Comparison of ENCODE assay signal across 36 cellular contexts in genomic region chr18:76736309-76736708, GRCh38.
"Had no signal": no experiment of that assay in that cellular context is flagged by ENCODE, and none has a peak within 500 bp of the region (broad histone marks: within the 10 kb centered on the region; RNA-seq: fewer than 3 reads in every experiment).

No MANE protein-coding gene starts in this region.

- H3K27me3 ChIP-seq: adrenal gland, body of pancreas, brain microvascular endothelial cell, breast epithelium had no signal

- ATAC-seq: activated CD8-positive, alpha-beta T cell treated with anti-CD3 and anti-CD28 coated beads for 36 hours; activated naive CD4-positive, alpha-beta T cell treated with anti-CD3 and anti-CD28 coated beads, Interleukin-2, amount 50 U/mL, for 72 hours; activated T-cell treated with anti-CD3 and anti-CD28 coated beads, Interleukin-2, amount 50 U/mL, for 4 hours; activated T-cell treated with anti-CD3 and anti-CD28 coated beads, Interleukin-2, amount 50 U/mL, for 72 hours; activated T-helper 17 cell treated with anti-CD3 and anti-CD28 coated beads, Interleukin-2, amount 50 U/mL, for 72 hours; body of pancreas had no signal

- H3K9me3 Mint-ChIP-seq: activated B cell treated with CpG ODN at 0.5 μM for 24 hours; activated CD4-positive, alpha-beta memory T cell treated with anti-CD3 and anti-CD28 coated beads for 36 hours; activated CD8-positive, alpha-beta T cell treated with anti-CD3 and anti-CD28 coated beads for 36 hours; activated naive CD4-positive, alpha-beta T cell treated with anti-CD3 and anti-CD28 coated beads for 36 hours; activated T-cell treated with anti-CD3 and anti-CD28 coated beads, Interleukin-2, amount 50 U/mL, for 4 hours; activated T-cell treated with anti-CD3 and anti-CD28 coated beads, Interleukin-2, amount 50 U/mL, for 72 hours; activated T-helper 17 cell treated with anti-CD3 and anti-CD28 coated beads, Interleukin-2, amount 50 U/mL, for 72 hours had no signal

- H3K4me3 Mint-ChIP-seq: activated B cell treated with CpG ODN at 0.5 μM for 24 hours; activated CD4-positive, alpha-beta memory T cell treated with anti-CD3 and anti-CD28 coated beads for 36 hours; activated CD4-positive, alpha-beta T cell treated with anti-CD3 and anti-CD28 coated beads, Interleukin-2, amount 10 ng/mL, durations not matched to agents 24 days and 14 days; activated CD8-positive, alpha-beta T cell treated with anti-CD3 and anti-CD28 coated beads for 36 hours; activated naive CD4-positive, alpha-beta T cell treated with anti-CD3 and anti-CD28 coated beads for 36 hours; activated naive CD8-positive, alpha-beta T cell treated with anti-CD3 and anti-CD28 coated beads for 36 hours; activated T-cell treated with anti-CD3 and anti-CD28 coated beads, Interleukin-2, amount 50 U/mL, for 4 hours; activated T-cell treated with anti-CD3 and anti-CD28 coated beads, Interleukin-2, amount 50 U/mL, for 72 hours; activated T-helper 1 cell treated with anti-CD3 and anti-CD28 coated beads, Interleukin-12 subunit alpha, Interleukin-12 subunit beta, Interleukin-2, Interleukin-4 antibody, amounts not matched to agents 30 ng/mL and 10 ng/mL and 1 ng/mL, durations not matched to agents 14 hours and 24 hours and 36 hours; activated T-helper 17 cell treated with anti-CD3 and anti-CD28 coated beads, Interleukin-2, amount 50 U/mL, for 72 hours; T-helper 1 cell treated with Interleukin-12 subunit alpha and Interleukin-12 subunit beta and Interleukin-4 antibody, amounts not matched to agents 30 μg/mL and 1 μg/mL, for 36 hours; T-helper 2 cell treated with Interferon-gamma antibody and Interleukin-4, amounts not matched to agents 5 μg/mL and 100 μg/mL, for 36 hours had no signal

- H3K27me3 Mint-ChIP-seq: activated T-helper 17 cell treated with anti-CD3 and anti-CD28 coated beads, Interleukin-2, amount 50 U/mL, for 72 hours had no signal

- H3K27ac ChIP-seq: adrenal gland, body of pancreas, brain microvascular endothelial cell, breast epithelium, VCaP had no signal

- H3K36me3 ChIP-seq: adrenal gland, brain microvascular endothelial cell, breast epithelium had no signal

- H3K4me1 ChIP-seq: body of pancreas, breast epithelium had no signal

- H3K36me3 Mint-ChIP-seq: activated CD4-positive, alpha-beta memory T cell treated with anti-CD3 and anti-CD28 coated beads for 36 hours; activated naive CD4-positive, alpha-beta T cell treated with anti-CD3 and anti-CD28 coated beads, Interleukin-2, amount 50 U/mL, for 72 hours; activated naive CD8-positive, alpha-beta T cell treated with anti-CD3 and anti-CD28 coated beads for 36 hours had no signal

- H3K4me1 Mint-ChIP-seq: activated B cell treated with CpG ODN at 0.5 μM for 24 hours; activated T-helper 17 cell treated with anti-CD3 and anti-CD28 coated beads, Interleukin-2, amount 50 U/mL, for 72 hours had no signal

- H3K9me3 ChIP-seq: adrenal gland, body of pancreas, breast epithelium had no signal

- FAIRE-seq: astrocyte, TTC549 had no signal

- H3K4me3 ChIP-seq: adrenal gland, body of pancreas, breast epithelium had no signal

- DNase-seq: activated B cell treated with CpG ODN at 0.5 μM for 24 hours; activated CD4-positive, alpha-beta memory T cell treated with anti-CD3 and anti-CD28 coated beads for 36 hours; activated CD4-positive, alpha-beta T cell treated with anti-CD3 and anti-CD28 coated beads for 4 hours; activated CD4-positive, alpha-beta T cell treated with anti-CD3 and anti-CD28 coated beads, Interleukin-2, amount 10 ng/mL, durations not matched to agents 24 days and 14 days; activated CD4-positive, alpha-beta T cell treated with anti-CD3 and anti-CD28 coated beads, Interleukin-2, amount 50 U/mL, for 1 hour; activated CD4-positive, alpha-beta T cell treated with anti-CD3 and anti-CD28 coated beads, Interleukin-2, amount 50 U/mL, for 4 hours; activated CD4-positive, CD25-positive, alpha-beta regulatory T cell treated with anti-CD3 and anti-CD28 coated beads, Interleukin-2, amount 50 U/mL, for 72 hours; activated CD8-positive, alpha-beta memory T cell treated with anti-CD3 and anti-CD28 coated beads, Interleukin-2, amount 50 U/mL, for 4 hours; activated CD8-positive, alpha-beta T cell treated with anti-CD3 and anti-CD28 coated beads for 36 hours; activated effector memory CD4-positive, alpha-beta T cell treated with anti-CD3 and anti-CD28 coated beads, Interleukin-2, amount 50 U/mL, for 16 hours; activated gamma-delta T cell treated with Interleukin-2 at 50 U/mL for 16 hours; activated naive CD4-positive, alpha-beta T cell; activated naive CD4-positive, alpha-beta T cell treated with anti-CD3 and anti-CD28 coated beads for 36 hours; activated naive CD4-positive, alpha-beta T cell treated with anti-CD3 and anti-CD28 coated beads, Interleukin-2, amount 50 U/mL, for 16 hours; activated naive CD8-positive, alpha-beta T cell treated with anti-CD3 and anti-CD28 coated beads for 36 hours; activated T-cell treated with anti-CD3 and anti-CD28 coated beads for 4 hours; activated T-cell treated with anti-CD3 and anti-CD28 coated beads, Interleukin-2, amount 50 U/mL, for 1 hour; activated T-cell treated with anti-CD3 and anti-CD28 coated beads, Interleukin-2, amount 50 U/mL, for 4 hours; activated T-cell treated with anti-CD3 and anti-CD28 coated beads, Interleukin-2, amount 50 U/mL, for 72 hours; adrenal gland; amniotic stem cell; aorta; body of pancreas; brain microvascular endothelial cell; central memory CD4-positive, alpha-beta T cell; T-helper 2 cell; T-helper 9 cell had no signal

- H3K27ac Mint-ChIP-seq: activated B cell treated with CpG ODN at 0.5 μM for 24 hours; activated CD4-positive, alpha-beta memory T cell treated with anti-CD3 and anti-CD28 coated beads for 36 hours; activated CD4-positive, alpha-beta T cell treated with anti-CD3 and anti-CD28 coated beads, Interleukin-2, amount 10 ng/mL, durations not matched to agents 24 days and 14 days; activated CD8-positive, alpha-beta T cell treated with anti-CD3 and anti-CD28 coated beads for 36 hours; activated naive CD4-positive, alpha-beta T cell treated with anti-CD3 and anti-CD28 coated beads for 36 hours; activated naive CD4-positive, alpha-beta T cell treated with anti-CD3 and anti-CD28 coated beads, Interleukin-2, amount 50 U/mL, for 72 hours; activated naive CD8-positive, alpha-beta T cell treated with anti-CD3 and anti-CD28 coated beads for 36 hours; activated T-cell treated with anti-CD3 and anti-CD28 coated beads, Interleukin-2, amount 50 U/mL, for 72 hours; activated T-helper 1 cell treated with anti-CD3 and anti-CD28 coated beads, Interleukin-12 subunit alpha, Interleukin-12 subunit beta, Interleukin-2, Interleukin-4 antibody, amounts not matched to agents 30 ng/mL and 10 ng/mL and 1 ng/mL, durations not matched to agents 14 hours and 24 hours and 36 hours; activated T-helper 17 cell treated with anti-CD3 and anti-CD28 coated beads, Interleukin-2, amount 50 U/mL, for 72 hours; T-helper 1 cell treated with Interleukin-12 subunit alpha and Interleukin-12 subunit beta and Interleukin-4 antibody, amounts not matched to agents 30 μg/mL and 1 μg/mL, for 36 hours; T-helper 2 cell treated with Interferon-gamma antibody and Interleukin-4, amounts not matched to agents 5 μg/mL and 100 μg/mL, for 36 hours had no signal
